Comparison of ENCODE assay signal across 15 cellular contexts in the genomic region with DNA sequence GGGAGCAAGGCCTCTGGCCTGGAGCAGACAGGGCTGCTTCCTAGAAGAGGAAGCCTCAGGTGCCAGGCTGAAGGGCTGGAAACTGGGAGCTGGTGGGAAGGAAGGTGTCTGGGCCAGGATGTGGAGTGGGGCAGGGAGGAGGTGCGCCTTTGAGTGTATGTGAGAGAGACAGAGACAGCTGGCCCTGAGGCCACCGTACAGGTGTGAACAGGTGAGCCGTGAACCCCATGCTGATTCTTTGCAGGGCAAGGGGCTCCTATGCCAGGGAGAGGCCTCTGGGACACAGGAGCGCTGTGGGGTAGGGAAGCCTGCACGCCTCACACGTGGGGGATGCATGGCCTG. TPM values are rescaled to one million over a fixed set of nuclear protein-coding genes. Genes with fewer than 3 reads are reported as not detected.
DNase-seq lines count a peak whose midpoint lies in the region; ATAC-seq, FAIRE-seq and TF ChIP-seq lines count a peak whose summit lies in the region.
"Had no signal": no experiment of that assay in that cellular context is flagged by ENCODE, and none has a peak within 500 bp of the region (broad histone marks: within the 10 kb centered on the region; RNA-seq: fewer than 3 reads in every experiment).

No MANE protein-coding gene starts in this region.

- TF ChIP-seq RAD21 in HepG2 (CRISPR knock-in tag; IDR thresholded peaks at IDR 0.05) = no peak

- intact Hi-C loops in HepG2 (cut with micrococcal nuclease; ENCODE audit: unreplicated experiment) = no loop called here
- intact Hi-C loops in right lobe of liver (cut with DNase I) = no loop called here
- intact Hi-C loops in activated T-helper 2 cell treated with anti-CD3 and anti-CD28 coated beads, Interferon-gamma antibody, Interleukin-2, Interleukin-4, amounts not matched to agents 10 μg/mL and 5 μg/mL and 100 μg/mL, durations not matched to agents 14 hours and 24 hours and 36 hours (cut with micrococcal nuclease) = no loop called here

- H2AFZ ChIP-seq in HepG2 (ENCODE audit: low read length) = no peak overlapping the region

- TF ChIP-seq CTCF in HepG2 (CRISPR knock-in tag; IDR thresholded peaks at IDR 0.05) (no peak), right lobe of liver (IDR thresholded peaks at IDR 0.05) (no peak), nephron (IDR thresholded peaks at IDR 0.05; ENCODE audit: unreplicated experiment in 3 of 3) (no peak)

- H4K20me1 ChIP-seq in HepG2 (ENCODE audit: insufficient read depth, low read length) = no peaks in the 10 kb centered on the region

- H3K27me3 Mint-ChIP-seq in effector memory CD8-positive, alpha-beta T cell = no peaks in the 10 kb centered on the region
- peaks cover 6% of the 10 kb centered on the region for H3K27me3 Mint-ChIP-seq in nephron (ENCODE audit: low read depth)
- H3K27me3 Mint-ChIP-seq in activated T-helper 2 cell treated with anti-CD3 and anti-CD28 coated beads, Interferon-gamma antibody, Interleukin-2, Interleukin-4, amounts not matched to agents 10 μg/mL and 5 μg/mL and 100 μg/mL, durations not matched to agents 14 hours and 24 hours and 36 hours (ENCODE audit: low read depth) = no peaks in the 10 kb centered on the region
- H3K27me3 Mint-ChIP-seq: stimulated activated memory B cell treated with anti-CD40 and anti-IgM and Interleukin-4, amounts not matched to agents 10 μg/mL and 1 μg/mL and 100 μg/mL, for 72 hours had no signal

- H3K4me3 ChIP-seq in HepG2 (replicated peaks in 1 of 3; ENCODE audit: insufficient read depth in 1 of 3, low read depth in 2 of 3, low read length in 3 of 3) = peak overlapping the region in 1 of 3 experiments; percentile 38; a peak in 1 of 6 replicates
- H3K4me3 ChIP-seq in right lobe of liver = no peak overlapping the region
- H3K4me3 ChIP-seq: adrenal gland had no signal

- H3K9me3 Mint-ChIP-seq in effector memory CD8-positive, alpha-beta T cell = no peaks in the 10 kb centered on the region
- H3K9me3 Mint-ChIP-seq in nephron = no peaks in the 10 kb centered on the region
- no peaks in the 10 kb centered on the region for H3K9me3 Mint-ChIP-seq in activated T-helper 2 cell treated with anti-CD3 and anti-CD28 coated beads, Interferon-gamma antibody, Interleukin-2, Interleukin-4, amounts not matched to agents 10 μg/mL and 5 μg/mL and 100 μg/mL, durations not matched to agents 14 hours and 24 hours and 36 hours
- H3K9me3 Mint-ChIP-seq: stimulated activated memory B cell treated with anti-CD40 and anti-IgM and Interleukin-4, amounts not matched to agents 10 μg/mL and 1 μg/mL and 100 μg/mL, for 72 hours had no signal

- H3K36me3 Mint-ChIP-seq in effector memory CD8-positive, alpha-beta T cell (ENCODE audit: insufficient read depth) = peaks cover 7% of the 10 kb centered on the region
- no peaks in the 10 kb centered on the region for H3K36me3 Mint-ChIP-seq in nephron (ENCODE audit: low read depth)
- H3K36me3 Mint-ChIP-seq in activated T-helper 2 cell treated with anti-CD3 and anti-CD28 coated beads, Interferon-gamma antibody, Interleukin-2, Interleukin-4, amounts not matched to agents 10 μg/mL and 5 μg/mL and 100 μg/mL, durations not matched to agents 14 hours and 24 hours and 36 hours (ENCODE audit: low read depth) = no peaks in the 10 kb centered on the region
- H3K36me3 Mint-ChIP-seq: stimulated activated memory B cell treated with anti-CD40 and anti-IgM and Interleukin-4, amounts not matched to agents 10 μg/mL and 1 μg/mL and 100 μg/mL, for 72 hours had no signal

- POLR2A ChIA-PET in HepG2 (lab: Yijun Ruan, JAX) = interaction anchor here (1.0 to 9.9 kb wide), 6 partner anchors 10 to 46 kb away, joined by 3 to 83 read pairs (median 4); a partner anchor contains a TSS

- in situ Hi-C loops in HepG2 (cut with HindIII; ENCODE audit: extremely low pct_ligation_motif_present, low pct_unique_long_range_greater_than_20kb) = no loop called here

- H3K36me3 ChIP-seq in HepG2 (replicated peaks in 1 of 2; ENCODE audit: control insufficient read depth in 1 of 2, insufficient read depth in 2 of 2, low read length in 2 of 2) = no peaks in the 10 kb centered on the region
- no peaks in the 10 kb centered on the region for H3K36me3 ChIP-seq in right lobe of liver
- H3K36me3 ChIP-seq: adrenal gland had no signal

- ATAC-seq in HepG2 (peak; percentile 9), right lobe of liver (no peak), GM21717 (IDR thresholded peaks at IDR 0.05; ENCODE audit: unreplicated experiment) (no peak), HG02610 (IDR thresholded peaks at IDR 0.05; ENCODE audit: unreplicated experiment) (no peak)
- no peak for ATAC-seq in effector memory CD8-positive, alpha-beta T cell (replicated peaks)
- ATAC-seq: HCT116; stimulated activated memory B cell treated with anti-CD40 and anti-IgM and Interleukin-4, amounts not matched to agents 10 μg/mL and 1 μg/mL and 100 μg/mL, for 72 hours had no signal

- CTCF ChIA-PET in HepG2 (lab: Yijun Ruan, JAX; ENCODE audit: low intra/inter-chr PET ratio, low total read pairs) = no interaction called here

- H3K9ac ChIP-seq in HepG2 (ENCODE audit: insufficient read depth, low read depth, low read length) = 0 out of 2 replicates have a peak overlapping the region, but pooled peaks have one; percentile 8

- H3K9me3 ChIP-seq in HepG2 (ENCODE audit: low read length) (no peaks in the 10 kb centered on the region), right lobe of liver (no peaks in the 10 kb centered on the region)
- H3K9me3 ChIP-seq: adrenal gland had no signal

- no peak overlapping the region for H3K4me3 Mint-ChIP-seq in effector memory CD8-positive, alpha-beta T cell
- H3K4me3 Mint-ChIP-seq in nephron = no peak overlapping the region
- H3K4me3 Mint-ChIP-seq in activated T-helper 2 cell treated with anti-CD3 and anti-CD28 coated beads, Interferon-gamma antibody, Interleukin-2, Interleukin-4, amounts not matched to agents 10 μg/mL and 5 μg/mL and 100 μg/mL, durations not matched to agents 14 hours and 24 hours and 36 hours (ENCODE audit: low read depth) = no peak overlapping the region
- H3K4me3 Mint-ChIP-seq: stimulated activated memory B cell treated with anti-CD40 and anti-IgM and Interleukin-4, amounts not matched to agents 10 μg/mL and 1 μg/mL and 100 μg/mL, for 72 hours had no signal

- H3K27ac Mint-ChIP-seq in effector memory CD8-positive, alpha-beta T cell = peak overlapping the region; percentile 71
- H3K27ac Mint-ChIP-seq in nephron = peak overlapping the region; percentile 69 to 78 (median 70)
- H3K27ac Mint-ChIP-seq in activated T-helper 2 cell treated with anti-CD3 and anti-CD28 coated beads, Interferon-gamma antibody, Interleukin-2, Interleukin-4, amounts not matched to agents 10 μg/mL and 5 μg/mL and 100 μg/mL, durations not matched to agents 14 hours and 24 hours and 36 hours = no peak overlapping the region

- no peak for TF ChIP-seq POLR2A in HepG2 (IDR thresholded peaks at IDR 0.05; ENCODE audit: insufficient read depth in 1 of 2, low read depth in 2 of 2, low read length in 2 of 2)
- no peak for TF ChIP-seq POLR2A in right lobe of liver (IDR thresholded peaks at IDR 0.05)

- H3K79me2 ChIP-seq in HepG2 (ENCODE audit: insufficient read depth, low read length) = no peaks in the 10 kb centered on the region

- H3K4me2 ChIP-seq in HepG2 (ENCODE audit: low read depth, low read length) = peak overlapping the region; percentile 65

- BruUV-seq in HepG2 (replicated peaks; lab: Mats Ljungman, UMichigan) = no TSS peak

- H3K27ac ChIP-seq in HepG2 (ENCODE audit: extremely low read length, insufficient read depth, low read length) (peak overlapping the region; percentile 12), right lobe of liver (peak overlapping the region in 1 of 3 donors; percentile 49)
- H3K27ac ChIP-seq: adrenal gland had no signal

- peaks cover 30 to 31% of the 10 kb centered on the region in 2 donors for H3K4me1 Mint-ChIP-seq in effector memory CD8-positive, alpha-beta T cell (ENCODE audit: low read depth in 2 of 2)
- peaks cover 21% of the 10 kb centered on the region for H3K4me1 Mint-ChIP-seq in nephron
- peaks cover 20% of the 10 kb centered on the region for H3K4me1 Mint-ChIP-seq in activated T-helper 2 cell treated with anti-CD3 and anti-CD28 coated beads, Interferon-gamma antibody, Interleukin-2, Interleukin-4, amounts not matched to agents 10 μg/mL and 5 μg/mL and 100 μg/mL, durations not matched to agents 14 hours and 24 hours and 36 hours (ENCODE audit: low read depth)

- H3K4me1 ChIP-seq in HepG2 (ENCODE audit: insufficient read depth, low read length) (peaks cover 58% of the 10 kb centered on the region), right lobe of liver (peaks cover 0 to 5% (median 0%) of the 10 kb centered on the region in 4 donors)
- H3K4me1 ChIP-seq: adrenal gland had no signal

- no peak for FAIRE-seq in HepG2 (lab: Jason Lieb, UNC)
- FAIRE-seq: colon had no signal

- H3K27me3 ChIP-seq in HepG2 (ENCODE audit: control insufficient read depth in 1 of 2, insufficient read depth in 2 of 2, low read length in 2 of 2) = no peaks in the 10 kb centered on the region
- H3K27me3 ChIP-seq in right lobe of liver = no peaks in the 10 kb centered on the region
- H3K27me3 ChIP-seq: adrenal gland had no signal

- TF ChIP-seq EP300 in HepG2 (IDR thresholded peaks at IDR 0.05; ENCODE audit: low read depth in 2 of 2, low read length in 2 of 2) (no peak), HepG2 (CRISPR knock-in tag; IDR thresholded peaks at IDR 0.05; ENCODE audit: borderline replicate concordance) (no peak)

- 56% methylated on average over 6 of the region's 6 CpGs for WGBS in HepG2 (ENCODE audit: low lambda C conversion rate)
- no CpG with 5 or more reads among the region's 6 CpGs for WGBS in right lobe of liver (ENCODE audit: insufficient coverage, low coverage, low lambda C conversion rate, missing lambda C conversion rate)

- DNase-seq in HepG2 (ENCODE audit: low spot score) = no peak
- DNase-seq in right lobe of liver = no peak
- DNase-seq in effector memory CD8-positive, alpha-beta T cell = no peak
- no peak for DNase-seq in activated T-helper 2 cell treated with anti-CD3 and anti-CD28 coated beads, Interferon-gamma antibody, Interleukin-2, Interleukin-4, amounts not matched to agents 10 μg/mL and 5 μg/mL and 100 μg/mL, durations not matched to agents 14 hours and 24 hours and 36 hours (ENCODE audit: low spot score)
- no peak for DNase-seq in germinal center (ENCODE audit: low spot score)
- DNase-seq: activated T-cell treated with anti-CD3 and anti-CD28 coated beads for 4 hours, adrenal gland, NCI-H1105 treated with DMSO at 0.1 percent for 48 hours, NCI-H510A had no signal

RNA-seq across cellular contexts. Expression of a gene that starts 16.3 kb away (rescaled TPM):
- total RNA-seq in HepG2 (2016; rRNA removed; fragmentation: Illumina TruSeq; extraction: Trizol) (21.8 and 32.5 TPM in 2 replicates), right lobe of liver (10 to 100 TPM; 20.8 to 50.0 (median 33.6) TPM)
- total RNA-seq in HepG2 (2016; cell fraction: cytosol; rRNA removed; fragmentation: Illumina TruSeq; extraction: Trizol; ENCODE audit: low read depth) = 10.9 and 11.1 TPM in 2 replicates
- 20.7 and 30.7 TPM in 2 replicates for total RNA-seq in HepG2 (2016; cell fraction: insoluble cytoplasmic fraction; rRNA removed; fragmentation: Illumina TruSeq; extraction: Trizol)
- 45.2 and 45.6 TPM in 2 replicates for total RNA-seq in HepG2 (2016; cell fraction: membrane; rRNA removed; fragmentation: Illumina TruSeq; extraction: Trizol)
- 28.9 and 31.5 TPM in 2 replicates for total RNA-seq in HepG2 (2016; cell fraction: nucleus; rRNA removed; fragmentation: Illumina TruSeq; extraction: Trizol)
- 11.2 and 12.5 TPM in 2 replicates for polyA plus RNA-seq in HepG2 (2011; rRNA removed)
- 6.8 and 9.1 TPM in 2 replicates for polyA plus RNA-seq in HepG2 (2011; cell fraction: cytosol; rRNA removed)
- polyA plus RNA-seq in HepG2 (2011; cell fraction: nucleus; rRNA removed) = 13.5 and 16.7 TPM in 2 replicates
- 52.4 and 60.8 TPM in 2 replicates for polyA plus RNA-seq in HepG2 (2012)
- 10.6 and 12.4 TPM in 2 replicates for polyA plus RNA-seq in HepG2 (2016; cell fraction: cytosol; fragmentation: Illumina TruSeq; extraction: Trizol; ENCODE audit: low read depth)
- 78.1 and 90.4 TPM in 2 replicates for polyA plus RNA-seq in HepG2 (2016; cell fraction: insoluble cytoplasmic fraction; fragmentation: Illumina TruSeq; extraction: Trizol; ENCODE audit: low read depth)
- 44.3 and 47.5 TPM in 2 replicates for polyA plus RNA-seq in HepG2 (2016; cell fraction: membrane; fragmentation: Illumina TruSeq; extraction: Trizol; ENCODE audit: low read depth)
- 95.3 and 99.0 TPM in 2 replicates for polyA plus RNA-seq in HepG2 (2016; cell fraction: nucleus; fragmentation: Illumina TruSeq; extraction: Trizol; ENCODE audit: insufficient read depth, low read depth)
- 3.9 and 12.4 TPM in 2 replicates for polyA minus RNA-seq in HepG2 (2011; rRNA and poly(A)+ RNA removed; ENCODE audit: low replicate concordance)
- polyA minus RNA-seq in HepG2 (2011; cell fraction: cytosol; rRNA and poly(A)+ RNA removed) = 25.5 and 27.1 TPM in 2 replicates
- 10.1 and 12.1 TPM in 2 replicates for polyA minus RNA-seq in HepG2 (2011; cell fraction: nucleus; rRNA and poly(A)+ RNA removed)
- total RNA-seq in activated T-helper 2 cell treated with anti-CD3 and anti-CD28 coated beads, Interferon-gamma antibody, Interleukin-2, Interleukin-4, amounts not matched to agents 10 μg/mL and 5 μg/mL and 100 μg/mL, durations not matched to agents 14 hours and 24 hours and 36 hours = 114 TPM in 2 replicates
